10 cellular contexts compared by ENCODE assay signal in the genomic region with DNA sequence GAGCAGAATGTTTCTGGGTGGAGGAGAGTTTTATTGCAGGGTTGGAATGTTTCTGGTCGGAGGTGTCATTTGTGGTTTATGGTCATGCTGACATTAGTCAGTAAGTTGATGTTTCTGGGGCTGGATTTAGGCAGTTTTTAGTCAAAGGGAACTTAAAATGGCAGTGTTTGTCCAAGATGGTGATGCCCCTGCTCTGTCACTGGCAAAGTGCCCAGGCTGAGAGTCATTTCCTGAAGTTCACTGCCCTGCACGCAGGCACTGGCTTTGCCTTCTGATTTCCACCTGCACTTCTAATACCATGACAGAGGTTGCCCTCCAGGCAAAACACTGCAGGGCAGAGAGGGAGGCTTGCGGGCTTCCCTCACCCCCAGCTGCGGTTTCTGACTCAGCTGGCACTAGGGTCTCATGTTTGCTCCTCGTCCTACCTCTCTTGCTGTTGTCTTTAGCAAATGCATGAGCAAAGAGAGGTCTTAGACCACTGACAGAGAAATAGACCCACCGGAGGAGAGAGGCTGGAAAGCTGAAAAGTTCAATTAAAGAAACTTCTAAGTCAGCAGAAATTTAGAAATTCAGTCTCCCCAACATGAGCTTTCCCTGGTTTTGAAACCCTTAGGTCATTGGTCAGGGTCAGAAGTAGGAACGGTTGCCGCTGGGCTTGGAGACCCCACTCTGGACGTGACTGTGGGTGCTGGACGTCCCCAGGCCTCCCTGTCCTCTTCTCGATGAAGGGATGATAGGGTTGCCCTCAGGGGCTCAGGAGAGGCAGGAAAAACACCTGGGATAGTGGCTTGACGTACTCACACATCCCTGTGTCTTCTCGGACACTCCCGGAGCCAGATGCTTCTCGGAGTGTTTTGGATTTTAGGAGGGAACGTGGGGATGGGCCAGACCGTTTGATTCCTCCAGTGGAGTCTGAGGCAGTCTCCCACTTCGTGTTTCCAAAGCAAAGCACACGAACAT. TPM values are rescaled to one million over a fixed set of nuclear protein-coding genes. Genes with fewer than 3 reads are reported as not detected.
DNase-seq lines count a peak whose midpoint lies in the region; FAIRE-seq and TF ChIP-seq lines count a peak whose summit lies in the region.
"Had no signal": no experiment of that assay in that cellular context is flagged by ENCODE, and none has a peak within 500 bp of the region (broad histone marks: within the 10 kb centered on the region; RNA-seq: fewer than 3 reads in every experiment).

No MANE protein-coding gene starts in this region.

- DNase-seq in AG09319 (ENCODE audit: extremely low read depth, low read depth) (peak; percentile 15), H54 (ENCODE audit: insufficient read length, low spot score) (peak; percentile 98), SHP77 (lab: John Stamatoyannopoulos, UW) (peak; percentile 62 to 88), glomerular endothelial cell (ENCODE audit: extremely low read depth, low read depth, low spot score) (peak; percentile 47), NK-92 (lab: John Stamatoyannopoulos, UW; ENCODE audit: unreplicated experiment) (no peak), GM12891 (ENCODE audit: insufficient read length, low spot score) (no peak), cerebellar cortex (ENCODE audit: low spot score) (no peak), DMS53 (lab: John Stamatoyannopoulos, UW) (no peak)
- DNase-seq: activated T-cell treated with anti-CD3 and anti-CD28 coated beads, Interleukin-2, amount 50 U/mL, for 4 hours had no signal

- FAIRE-seq in H54 (lab: Jason Lieb, UNC) = peak; percentile 98
- FAIRE-seq in GM12891 (lab: Jason Lieb, UNC) = no peak
- FAIRE-seq: frontal cortex had no signal

- TF ChIP-seq POLR2A in H54 (IDR thresholded peaks at IDR 0.05; ENCODE audit: low read depth, low read length) = no peak
- TF ChIP-seq POLR2A in GM12891 (IDR thresholded peaks at IDR 0.05; ENCODE audit: low read depth, low read length) = no peak

- TF ChIP-seq CTCF in AG09319 (IDR thresholded peaks at IDR 0.05; ENCODE audit: low read depth, low read length) = no peak

TF ChIP-seq in GM12891, 5 proteins besides CTCF, POLR2A, EP300 and RAD21:
- TF ChIP-seq PAX5 (IDR thresholded peaks at IDR 0.05; ENCODE audit: insufficient read depth, low read length, severe bottlenecking) (no peak), POU2F2 (IDR thresholded peaks at IDR 0.05; ENCODE audit: low read depth, low read length) (no peak), POLR2AphosphoS5 (IDR thresholded peaks at IDR 0.05; ENCODE audit: low read depth, low read length) (no peak), TAF1 (IDR thresholded peaks at IDR 0.05; ENCODE audit: low read depth, low read length) (no peak), SPI1 (IDR thresholded peaks at IDR 0.05; ENCODE audit: low read depth, low read length) (no peak)

RNA-seq across cellular contexts. Expression of gene TMEM255B, which starts 26.3 kb away (rescaled TPM):
- total RNA-seq in glomerular endothelial cell = 64.3 and 79.0 TPM in 2 replicates
- 0.82 TPM for polyA plus RNA-seq in GM12891 (2012; ENCODE audit: low read depth, missing spikeins)
- total RNA-seq: frontal cortex had no signal

Comparison
In these comparisons a context has a peak if more than half of its experiments do, and no peak if none do; other contexts are left out.
1. DNase-seq: peak in AG09319 (single experiment), H54 (single experiment), SHP77 (2 of 2) and glomerular endothelial cell (single experiment); none in NK-92 (single experiment), GM12891 (single experiment), cerebellar cortex (single experiment) and DMS53 (single experiment).